In genomic region chr4:38803833-38804653, GRCh38 we compare ENCODE assay signal across 8 cellular contexts. TPM values are rescaled to one million over a fixed set of nuclear protein-coding genes. Genes with fewer than 3 reads are reported as not detected.
DNase-seq lines count a peak whose midpoint lies in the region; ATAC-seq and TF ChIP-seq lines count a peak whose summit lies in the region.

No MANE protein-coding gene starts in this region.

- no peaks in the 10 kb centered on the region for H3K27me3 ChIP-seq in suprapubic skin

- peaks cover 29% of the 10 kb centered on the region for H3K4me1 ChIP-seq in suprapubic skin

- no peaks in the 10 kb centered on the region for H3K27me3 Mint-ChIP-seq in activated naive CD8-positive, alpha-beta T cell treated with anti-CD3 and anti-CD28 coated beads, Interleukin-2, amount 10 ng/mL, durations not matched to agents 7 days and 5 days

- no peaks in the 10 kb centered on the region for H3K9me3 ChIP-seq in suprapubic skin

- TF ChIP-seq CTCF in lower leg skin (IDR thresholded peaks at IDR 0.05), result no peak
- no peak for TF ChIP-seq CTCF in suprapubic skin (IDR thresholded peaks at IDR 0.05)

- H3K36me3 ChIP-seq in suprapubic skin, result peaks cover 4% of the 10 kb centered on the region

- no peak for TF ChIP-seq EP300 in suprapubic skin (IDR thresholded peaks at IDR 0.05)

- intact Hi-C loops in lower leg skin (cut with DNase I; ENCODE audit: low total_unique reads), result no loop called here

- H3K4me1 Mint-ChIP-seq in activated naive CD8-positive, alpha-beta T cell treated with anti-CD3 and anti-CD28 coated beads, Interleukin-2, amount 10 ng/mL, durations not matched to agents 7 days and 5 days, result peaks cover 23% of the 10 kb centered on the region

- H3K27ac Mint-ChIP-seq in activated naive CD8-positive, alpha-beta T cell treated with anti-CD3 and anti-CD28 coated beads, Interleukin-2, amount 10 ng/mL, durations not matched to agents 7 days and 5 days, result peak overlapping the region; percentile 97

- peak overlapping the region; percentile 99 for H3K4me3 Mint-ChIP-seq in activated naive CD8-positive, alpha-beta T cell treated with anti-CD3 and anti-CD28 coated beads, Interleukin-2, amount 10 ng/mL, durations not matched to agents 7 days and 5 days

- WGBS in lower leg skin, 2 donors, result 24 to 25% methylated on average over 6 of the region's 6 CpGs
- WGBS in suprapubic skin, result 23% methylated on average over 6 of the region's 6 CpGs

- peak overlapping the region; percentile 84 for H3K27ac ChIP-seq in suprapubic skin

- no peak for DNase-seq in activated CD4-positive, CD25-positive, alpha-beta regulatory T cell (lab: John Stamatoyannopoulos, UW)
- no peak for DNase-seq in activated naive CD8-positive, alpha-beta T cell treated with anti-CD3 and anti-CD28 coated beads, Interleukin-2, amount 10 ng/mL, durations not matched to agents 7 days and 5 days
- DNase-seq in lower leg skin (ENCODE audit: low spot score in 2 of 2) (no peak), suprapubic skin (ENCODE audit: low spot score in 2 of 2) (no peak), DMS 273 (lab: John Stamatoyannopoulos, UW; ENCODE audit: unreplicated experiment) (no peak), NCI-H2196 (lab: John Stamatoyannopoulos, UW; ENCODE audit: unreplicated experiment) (no peak)

- H3K4me3 ChIP-seq in lower leg skin (ENCODE audit: low read depth, poor library complexity, severe bottlenecking), result peak overlapping the region; percentile 3
- H3K4me3 ChIP-seq in suprapubic skin, result peak overlapping the region; percentile 42

- no peak for TF ChIP-seq POLR2A in lower leg skin (IDR thresholded peaks at IDR 0.05)
- no peak for TF ChIP-seq POLR2A in suprapubic skin (IDR thresholded peaks at IDR 0.05)

- ATAC-seq in activated CD4-positive, CD25-positive, alpha-beta regulatory T cell treated with anti-CD3 and anti-CD28 coated beads, Interleukin-2, amount 50 U/mL, for 24 hours, result peak; percentile 78 to 85
- ATAC-seq in HG03139 (IDR thresholded peaks at IDR 0.05; ENCODE audit: unreplicated experiment), result peak; percentile 38
- ATAC-seq in activated naive CD8-positive, alpha-beta T cell treated with anti-CD3 and anti-CD28 coated beads, Interleukin-2, amount 10 ng/mL, durations not matched to agents 7 days and 5 days (ENCODE audit: low read depth), result peak; percentile 48

- POLR2A ChIA-PET in activated naive CD8-positive, alpha-beta T cell treated with anti-CD3 and anti-CD28 coated beads, Interleukin-2, amount 10 ng/mL, durations not matched to agents 7 days and 5 days (lab: Charles Lee), result interaction anchor here (0.6 to 1.5 kb wide), 8 partner anchors 13 to 966 kb away, joined by 3 to 7 read pairs (median 4); partner anchors contain the start of gene FAM114A1

- H3K36me3 Mint-ChIP-seq in activated naive CD8-positive, alpha-beta T cell treated with anti-CD3 and anti-CD28 coated beads, Interleukin-2, amount 10 ng/mL, durations not matched to agents 7 days and 5 days, result peaks cover 44% of the 10 kb centered on the region

- H3K9me3 Mint-ChIP-seq in activated naive CD8-positive, alpha-beta T cell treated with anti-CD3 and anti-CD28 coated beads, Interleukin-2, amount 10 ng/mL, durations not matched to agents 7 days and 5 days, result peaks cover 13% of the 10 kb centered on the region

RNA-seq across cellular contexts. Expression of gene TLR1, which starts 0.5 kb away (rescaled TPM):
- 10 to 100 TPM; 14.9 to 17.2 TPM for total RNA-seq in activated naive CD8-positive, alpha-beta T cell treated with anti-CD3 and anti-CD28 coated beads, Interleukin-2, amount 10 ng/mL, durations not matched to agents 7 days and 5 days
- total RNA-seq in lower leg skin, result 10 to 100 TPM in 2 of 4 donors, 1 to 10 TPM in 2; 4.4 to 10.9 (median 7.3) TPM
- 1 to 10 TPM; 6.7 to 9.8 (median 8.9) TPM for total RNA-seq in suprapubic skin

RNA-seq across cellular contexts. Expression of gene TLR10, which starts 21.3 kb away (rescaled TPM):
- total RNA-seq in activated naive CD8-positive, alpha-beta T cell treated with anti-CD3 and anti-CD28 coated beads, Interleukin-2, amount 10 ng/mL, durations not matched to agents 7 days and 5 days, result under 1 TPM; 0.25 to 0.26 TPM
- 1 to 10 TPM in 1 of 4 donors, under 1 TPM in 2, not detected in 1; 0.06 to 1.4 (median 0.21) TPM for total RNA-seq in lower leg skin
- total RNA-seq in suprapubic skin, result under 1 TPM in 2 of 4 donors, not detected in 2; 0.16 to 0.17 TPM

RNA-seq across cellular contexts. Expression of gene TLR6, which starts 52.6 kb away (rescaled TPM):
- 1 to 10 TPM; 4.8 to 5.9 TPM for total RNA-seq in activated naive CD8-positive, alpha-beta T cell treated with anti-CD3 and anti-CD28 coated beads, Interleukin-2, amount 10 ng/mL, durations not matched to agents 7 days and 5 days
- 1 to 10 TPM; 1.1 to 4.0 (median 2.2) TPM for total RNA-seq in lower leg skin
- total RNA-seq in suprapubic skin, result 1 to 10 TPM; 2.1 to 6.4 (median 2.5) TPM
